In the genomic region with DNA sequence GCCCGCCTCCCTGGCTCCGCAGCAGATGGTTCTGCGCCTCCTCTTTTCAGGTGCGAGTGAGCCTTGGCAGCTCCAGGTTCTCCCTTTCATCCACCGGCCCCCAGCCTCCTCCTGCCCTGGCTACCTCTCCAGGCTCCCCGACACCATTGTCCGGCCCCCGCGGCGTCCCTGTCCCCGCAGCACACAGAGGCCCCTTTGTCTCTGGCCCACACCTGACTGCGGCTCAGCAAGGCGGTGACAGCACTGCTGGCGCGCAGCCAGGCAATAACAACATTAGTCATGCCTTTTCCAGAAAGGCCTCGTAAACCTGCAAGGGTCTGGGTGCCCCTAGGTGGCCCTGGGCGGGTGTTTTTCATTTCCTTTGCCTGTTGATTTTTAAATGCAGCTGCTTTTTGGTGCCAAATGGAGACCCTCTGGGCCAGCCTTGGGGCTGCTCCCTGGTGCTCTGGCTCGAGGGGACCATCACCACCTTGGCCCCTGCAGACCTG, we compare ENCODE assay signal across 1 cellular context.
TF ChIP-seq lines count a peak whose summit lies in the region.

No MANE protein-coding gene starts in this region.

TF ChIP-seq in HepG2, 621 proteins besides CTCF, POLR2A, EP300 and RAD21 (continued from another document and continues in another):
- TF ChIP-seq RARA (CRISPR knock-in tag; IDR thresholded peaks at IDR 0.05) = peak; percentile 87
- TF ChIP-seq TEAD2 (CRISPR knock-in tag; IDR thresholded peaks at IDR 0.05) = no peak
- TF ChIP-seq NFE2L1 (CRISPR knock-in tag; IDR thresholded peaks at IDR 0.05; ENCODE audit: borderline replicate concordance) = no peak
- TF ChIP-seq, protein P1, sequence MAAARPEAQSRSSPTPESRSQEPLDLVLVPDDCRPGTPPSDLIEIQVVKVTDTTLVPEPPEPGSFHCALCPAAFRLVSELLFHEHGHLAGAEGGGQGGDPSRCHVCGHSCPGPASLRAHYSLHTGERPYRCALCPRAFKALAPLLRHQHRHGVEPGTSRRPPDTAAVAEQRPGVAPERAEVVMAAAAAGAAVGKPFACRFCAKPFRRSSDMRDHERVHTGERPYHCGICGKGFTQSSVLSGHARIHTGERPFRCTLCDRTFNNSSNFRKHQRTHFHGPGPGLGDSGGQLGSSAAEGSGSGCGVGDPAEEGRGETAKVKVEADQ (CRISPR knock-in tag; IDR thresholded peaks at IDR 0.05; ENCODE audit: borderline replicate concordance) = no peak
- no peak for TF ChIP-seq ZSCAN12 (CRISPR knock-in tag; IDR thresholded peaks at IDR 0.05)
- TF ChIP-seq ZNF180 (CRISPR knock-in tag; IDR thresholded peaks at IDR 0.05; ENCODE audit: borderline replicate concordance, low read depth) = no peak
- peak; percentile 86 for TF ChIP-seq NCOA2 (CRISPR knock-in tag; IDR thresholded peaks at IDR 0.05)
- TF ChIP-seq, protein P2, sequence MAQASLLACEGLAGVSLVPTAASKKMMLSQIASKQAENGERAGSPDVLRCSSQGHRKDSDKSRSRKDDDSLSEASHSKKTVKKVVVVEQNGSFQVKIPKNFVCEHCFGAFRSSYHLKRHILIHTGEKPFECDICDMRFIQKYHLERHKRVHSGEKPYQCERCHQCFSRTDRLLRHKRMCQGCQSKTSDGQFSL (CRISPR knock-in tag; IDR thresholded peaks at IDR 0.05) = no peak
- TF ChIP-seq, protein P3, sequence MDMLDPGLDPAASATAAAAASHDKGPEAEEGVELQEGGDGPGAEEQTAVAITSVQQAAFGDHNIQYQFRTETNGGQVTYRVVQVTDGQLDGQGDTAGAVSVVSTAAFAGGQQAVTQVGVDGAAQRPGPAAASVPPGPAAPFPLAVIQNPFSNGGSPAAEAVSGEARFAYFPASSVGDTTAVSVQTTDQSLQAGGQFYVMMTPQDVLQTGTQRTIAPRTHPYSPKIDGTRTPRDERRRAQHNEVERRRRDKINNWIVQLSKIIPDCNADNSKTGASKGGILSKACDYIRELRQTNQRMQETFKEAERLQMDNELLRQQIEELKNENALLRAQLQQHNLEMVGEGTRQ (IDR thresholded peaks at IDR 0.05; ENCODE audit: low read depth, low read length) = no peak
- TF ChIP-seq, protein P3 (CRISPR knock-in tag; IDR thresholded peaks at IDR 0.05; ENCODE audit: borderline replicate concordance) = no peak
- TF ChIP-seq ZNF235 (CRISPR knock-in tag; IDR thresholded peaks at IDR 0.05; ENCODE audit: borderline replicate concordance) = no peak
- TF ChIP-seq MTF1 (CRISPR knock-in tag; IDR thresholded peaks at IDR 0.05) = no peak
- no peak for TF ChIP-seq SRF (IDR thresholded peaks at IDR 0.05; ENCODE audit: low read depth, low read length)
- TF ChIP-seq, protein P4, sequence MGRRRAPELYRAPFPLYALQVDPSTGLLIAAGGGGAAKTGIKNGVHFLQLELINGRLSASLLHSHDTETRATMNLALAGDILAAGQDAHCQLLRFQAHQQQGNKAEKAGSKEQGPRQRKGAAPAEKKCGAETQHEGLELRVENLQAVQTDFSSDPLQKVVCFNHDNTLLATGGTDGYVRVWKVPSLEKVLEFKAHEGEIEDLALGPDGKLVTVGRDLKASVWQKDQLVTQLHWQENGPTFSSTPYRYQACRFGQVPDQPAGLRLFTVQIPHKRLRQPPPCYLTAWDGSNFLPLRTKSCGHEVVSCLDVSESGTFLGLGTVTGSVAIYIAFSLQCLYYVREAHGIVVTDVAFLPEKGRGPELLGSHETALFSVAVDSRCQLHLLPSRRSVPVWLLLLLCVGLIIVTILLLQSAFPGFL (CRISPR knock-in tag; IDR thresholded peaks at IDR 0.05) = no peak
- TF ChIP-seq, protein P5, sequence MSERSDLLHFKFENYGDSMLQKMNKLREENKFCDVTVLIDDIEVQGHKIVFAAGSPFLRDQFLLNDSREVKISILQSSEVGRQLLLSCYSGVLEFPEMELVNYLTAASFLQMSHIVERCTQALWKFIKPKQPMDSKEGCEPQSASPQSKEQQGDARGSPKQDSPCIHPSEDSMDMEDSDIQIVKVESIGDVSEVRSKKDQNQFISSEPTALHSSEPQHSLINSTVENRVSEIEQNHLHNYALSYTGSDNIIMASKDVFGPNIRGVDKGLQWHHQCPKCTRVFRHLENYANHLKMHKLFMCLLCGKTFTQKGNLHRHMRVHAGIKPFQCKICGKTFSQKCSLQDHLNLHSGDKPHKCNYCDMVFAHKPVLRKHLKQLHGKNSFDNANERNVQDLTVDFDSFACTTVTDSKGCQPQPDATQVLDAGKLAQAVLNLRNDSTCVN (CRISPR knock-in tag; IDR thresholded peaks at IDR 0.05; ENCODE audit: borderline replicate concordance) = peak; percentile 89
- TF ChIP-seq FOSL1 (CRISPR knock-in tag; IDR thresholded peaks at IDR 0.05; ENCODE audit: borderline replicate concordance) = peak; percentile 82; the same call in 1 of the 2 replicates
- TF ChIP-seq, protein P6, sequence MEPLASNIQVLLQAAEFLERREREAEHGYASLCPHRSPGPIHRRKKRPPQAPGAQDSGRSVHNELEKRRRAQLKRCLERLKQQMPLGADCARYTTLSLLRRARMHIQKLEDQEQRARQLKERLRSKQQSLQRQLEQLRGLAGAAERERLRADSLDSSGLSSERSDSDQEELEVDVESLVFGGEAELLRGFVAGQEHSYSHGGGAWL (CRISPR knock-in tag; IDR thresholded peaks at IDR 0.05) = 0 out of 2 replicates have a peak, but pooled peaks have one; percentile 51
- TF ChIP-seq BRCA1 (CRISPR knock-in tag; IDR thresholded peaks at IDR 0.05) = no peak
- no peak for TF ChIP-seq ZNF460 (CRISPR knock-in tag; IDR thresholded peaks at IDR 0.05; ENCODE audit: borderline replicate concordance)
- TF ChIP-seq, protein P7, sequence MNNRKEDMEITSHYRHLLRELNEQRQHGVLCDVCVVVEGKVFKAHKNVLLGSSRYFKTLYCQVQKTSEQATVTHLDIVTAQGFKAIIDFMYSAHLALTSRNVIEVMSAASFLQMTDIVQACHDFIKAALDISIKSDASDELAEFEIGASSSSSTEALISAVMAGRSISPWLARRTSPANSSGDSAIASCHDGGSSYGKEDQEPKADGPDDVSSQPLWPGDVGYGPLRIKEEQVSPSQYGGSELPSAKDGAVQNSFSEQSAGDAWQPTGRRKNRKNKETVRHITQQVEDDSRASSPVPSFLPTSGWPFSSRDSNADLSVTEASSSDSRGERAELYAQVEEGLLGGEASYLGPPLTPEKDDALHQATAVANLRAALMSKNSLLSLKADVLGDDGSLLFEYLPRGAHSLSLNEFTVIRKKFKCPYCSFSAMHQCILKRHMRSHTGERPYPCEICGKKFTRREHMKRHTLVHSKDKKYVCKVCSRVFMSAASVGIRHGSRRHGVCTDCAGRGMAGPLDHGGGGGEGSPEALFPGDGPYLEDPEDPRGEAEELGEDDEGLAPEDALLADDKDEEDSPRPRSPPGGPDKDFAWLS (CRISPR knock-in tag; IDR thresholded peaks at IDR 0.05; ENCODE audit: borderline replicate concordance) = no peak
- TF ChIP-seq ARNT2 (CRISPR knock-in tag; IDR thresholded peaks at IDR 0.05; ENCODE audit: low read depth) = peak; percentile 50; the same call in 1 of the 2 replicates
- TF ChIP-seq TOE1 (CRISPR knock-in tag; IDR thresholded peaks at IDR 0.05) = no peak
- TF ChIP-seq, protein P8, sequence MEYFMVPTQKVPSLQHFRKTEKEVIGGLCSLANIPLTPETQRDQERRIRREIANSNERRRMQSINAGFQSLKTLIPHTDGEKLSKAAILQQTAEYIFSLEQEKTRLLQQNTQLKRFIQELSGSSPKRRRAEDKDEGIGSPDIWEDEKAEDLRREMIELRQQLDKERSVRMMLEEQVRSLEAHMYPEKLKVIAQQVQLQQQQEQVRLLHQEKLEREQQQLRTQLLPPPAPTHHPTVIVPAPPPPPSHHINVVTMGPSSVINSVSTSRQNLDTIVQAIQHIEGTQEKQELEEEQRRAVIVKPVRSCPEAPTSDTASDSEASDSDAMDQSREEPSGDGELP (IDR thresholded peaks at IDR 0.05; ENCODE audit: borderline replicate concordance, low read depth) = peak; percentile 80
- TF ChIP-seq ZNF205 (CRISPR knock-in tag; IDR thresholded peaks at IDR 0.05) = 0 out of 2 replicates have a peak, but pooled peaks have one; percentile 33
- TF ChIP-seq ZFP41 (CRISPR knock-in tag; IDR thresholded peaks at IDR 0.05; ENCODE audit: borderline replicate concordance) = no peak
- peak; percentile 74; the same call in 1 of the 2 replicates for TF ChIP-seq ARNTL (CRISPR knock-in tag; IDR thresholded peaks at IDR 0.05)
- TF ChIP-seq ARNT (IDR thresholded peaks at IDR 0.05) = no peak
- no peak for TF ChIP-seq NONO (IDR thresholded peaks at IDR 0.05)
- TF ChIP-seq NONO (CRISPR knock-in tag; conservative IDR thresholded peaks at IDR 0.05) = no peak
- TF ChIP-seq ZC3H4 (CRISPR knock-in tag; IDR thresholded peaks at IDR 0.05; ENCODE audit: borderline replicate concordance) = no peak
- no peak for TF ChIP-seq ZBTB3 (CRISPR knock-in tag; IDR thresholded peaks at IDR 0.05; ENCODE audit: borderline replicate concordance, low read depth)
- peak; percentile 55; the same call in 1 of the 2 replicates for TF ChIP-seq RXRA (CRISPR knock-in tag; IDR thresholded peaks at IDR 0.05)
- no peak for TF ChIP-seq ZBTB38 (CRISPR knock-in tag; IDR thresholded peaks at IDR 0.05)
- TF ChIP-seq ZNF615 (CRISPR knock-in tag; IDR thresholded peaks at IDR 0.05; ENCODE audit: borderline replicate concordance) = no peak
- TF ChIP-seq TEAD3 (CRISPR knock-in tag; optimal IDR thresholded peaks at IDR 0.05; ENCODE audit: borderline replicate concordance) = peak; percentile 43
- TF ChIP-seq, protein P9, sequence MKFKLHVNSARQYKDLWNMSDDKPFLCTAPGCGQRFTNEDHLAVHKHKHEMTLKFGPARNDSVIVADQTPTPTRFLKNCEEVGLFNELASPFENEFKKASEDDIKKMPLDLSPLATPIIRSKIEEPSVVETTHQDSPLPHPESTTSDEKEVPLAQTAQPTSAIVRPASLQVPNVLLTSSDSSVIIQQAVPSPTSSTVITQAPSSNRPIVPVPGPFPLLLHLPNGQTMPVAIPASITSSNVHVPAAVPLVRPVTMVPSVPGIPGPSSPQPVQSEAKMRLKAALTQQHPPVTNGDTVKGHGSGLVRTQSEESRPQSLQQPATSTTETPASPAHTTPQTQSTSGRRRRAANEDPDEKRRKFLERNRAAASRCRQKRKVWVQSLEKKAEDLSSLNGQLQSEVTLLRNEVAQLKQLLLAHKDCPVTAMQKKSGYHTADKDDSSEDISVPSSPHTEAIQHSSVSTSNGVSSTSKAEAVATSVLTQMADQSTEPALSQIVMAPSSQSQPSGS (CRISPR knock-in tag; IDR thresholded peaks at IDR 0.05) = peak; percentile 58; the same call in 1 of the 2 replicates
- TF ChIP-seq ZNF790 (CRISPR knock-in tag; IDR thresholded peaks at IDR 0.05; ENCODE audit: borderline replicate concordance) = no peak
- no peak for TF ChIP-seq NR2F2 (IDR thresholded peaks at IDR 0.05; ENCODE audit: borderline replicate concordance, low read depth)
- TF ChIP-seq, protein P10, sequence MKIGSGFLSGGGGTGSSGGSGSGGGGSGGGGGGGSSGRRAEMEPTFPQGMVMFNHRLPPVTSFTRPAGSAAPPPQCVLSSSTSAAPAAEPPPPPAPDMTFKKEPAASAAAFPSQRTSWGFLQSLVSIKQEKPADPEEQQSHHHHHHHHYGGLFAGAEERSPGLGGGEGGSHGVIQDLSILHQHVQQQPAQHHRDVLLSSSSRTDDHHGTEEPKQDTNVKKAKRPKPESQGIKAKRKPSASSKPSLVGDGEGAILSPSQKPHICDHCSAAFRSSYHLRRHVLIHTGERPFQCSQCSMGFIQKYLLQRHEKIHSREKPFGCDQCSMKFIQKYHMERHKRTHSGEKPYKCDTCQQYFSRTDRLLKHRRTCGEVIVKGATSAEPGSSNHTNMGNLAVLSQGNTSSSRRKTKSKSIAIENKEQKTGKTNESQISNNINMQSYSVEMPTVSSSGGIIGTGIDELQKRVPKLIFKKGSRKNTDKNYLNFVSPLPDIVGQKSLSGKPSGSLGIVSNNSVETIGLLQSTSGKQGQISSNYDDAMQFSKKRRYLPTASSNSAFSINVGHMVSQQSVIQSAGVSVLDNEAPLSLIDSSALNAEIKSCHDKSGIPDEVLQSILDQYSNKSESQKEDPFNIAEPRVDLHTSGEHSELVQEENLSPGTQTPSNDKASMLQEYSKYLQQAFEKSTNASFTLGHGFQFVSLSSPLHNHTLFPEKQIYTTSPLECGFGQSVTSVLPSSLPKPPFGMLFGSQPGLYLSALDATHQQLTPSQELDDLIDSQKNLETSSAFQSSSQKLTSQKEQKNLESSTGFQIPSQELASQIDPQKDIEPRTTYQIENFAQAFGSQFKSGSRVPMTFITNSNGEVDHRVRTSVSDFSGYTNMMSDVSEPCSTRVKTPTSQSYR (CRISPR knock-in tag; IDR thresholded peaks at IDR 0.05; ENCODE audit: borderline replicate concordance) = no peak
- TF ChIP-seq, protein P11, sequence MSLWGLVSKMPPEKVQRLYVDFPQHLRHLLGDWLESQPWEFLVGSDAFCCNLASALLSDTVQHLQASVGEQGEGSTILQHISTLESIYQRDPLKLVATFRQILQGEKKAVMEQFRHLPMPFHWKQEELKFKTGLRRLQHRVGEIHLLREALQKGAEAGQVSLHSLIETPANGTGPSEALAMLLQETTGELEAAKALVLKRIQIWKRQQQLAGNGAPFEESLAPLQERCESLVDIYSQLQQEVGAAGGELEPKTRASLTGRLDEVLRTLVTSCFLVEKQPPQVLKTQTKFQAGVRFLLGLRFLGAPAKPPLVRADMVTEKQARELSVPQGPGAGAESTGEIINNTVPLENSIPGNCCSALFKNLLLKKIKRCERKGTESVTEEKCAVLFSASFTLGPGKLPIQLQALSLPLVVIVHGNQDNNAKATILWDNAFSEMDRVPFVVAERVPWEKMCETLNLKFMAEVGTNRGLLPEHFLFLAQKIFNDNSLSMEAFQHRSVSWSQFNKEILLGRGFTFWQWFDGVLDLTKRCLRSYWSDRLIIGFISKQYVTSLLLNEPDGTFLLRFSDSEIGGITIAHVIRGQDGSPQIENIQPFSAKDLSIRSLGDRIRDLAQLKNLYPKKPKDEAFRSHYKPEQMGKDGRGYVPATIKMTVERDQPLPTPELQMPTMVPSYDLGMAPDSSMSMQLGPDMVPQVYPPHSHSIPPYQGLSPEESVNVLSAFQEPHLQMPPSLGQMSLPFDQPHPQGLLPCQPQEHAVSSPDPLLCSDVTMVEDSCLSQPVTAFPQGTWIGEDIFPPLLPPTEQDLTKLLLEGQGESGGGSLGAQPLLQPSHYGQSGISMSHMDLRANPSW (CRISPR knock-in tag; IDR thresholded peaks at IDR 0.05; ENCODE audit: borderline replicate concordance) = no peak
- TF ChIP-seq MYNN (CRISPR knock-in tag; IDR thresholded peaks at IDR 0.05; ENCODE audit: low read depth) = no peak
- no peak for TF ChIP-seq MAF1 (CRISPR knock-in tag; IDR thresholded peaks at IDR 0.05; ENCODE audit: borderline replicate concordance)
- TF ChIP-seq ZNF329 (CRISPR knock-in tag; IDR thresholded peaks at IDR 0.05; ENCODE audit: low read depth) = no peak
- no peak for TF ChIP-seq PAF1 (CRISPR knock-in tag; IDR thresholded peaks at IDR 0.05)
- TF ChIP-seq PCBP2 (optimal IDR thresholded peaks at IDR 0.05; ENCODE audit: low read depth, low read length, poor library complexity, severe bottlenecking) = no peak
